Comparison of ENCODE assay signal across 9 cellular contexts in genomic region chr22:20238567-20239062, GRCh38.
A peak's percentile ranks its signal among the peaks of the same experiment; 100 is the strongest.
DNase-seq lines count a peak whose midpoint lies in the region; ATAC-seq lines count a peak whose summit lies in the region.
"Had no signal": no experiment of that assay in that cellular context is flagged by ENCODE, and none has a peak within 500 bp of the region (broad histone marks: within the 10 kb centered on the region; RNA-seq: fewer than 3 reads in every experiment).

No MANE protein-coding gene starts in this region.

- H3K9me3 Mint-ChIP-seq in activated naive CD8-positive, alpha-beta T cell treated with anti-CD3 and anti-CD28 coated beads, Interleukin-2, amount 50 U/mL, for 24 hours, result no peaks in the 10 kb centered on the region
- H3K9me3 Mint-ChIP-seq: dendritic cell treated with granulocyte-macrophage colony-stimulating factor and Interleukin-4, amounts not matched to agents 40 ng/mL and 50 ng/mL, for 4 days had no signal

- ATAC-seq in HG03095 (IDR thresholded peaks at IDR 0.05; ENCODE audit: unreplicated experiment), result peak; percentile 56
- ATAC-seq in activated naive CD8-positive, alpha-beta T cell treated with anti-CD3 and anti-CD28 coated beads, Interleukin-2, amount 50 U/mL, for 24 hours, result peak; percentile 82

- no peaks in the 10 kb centered on the region for H3K36me3 Mint-ChIP-seq in activated naive CD8-positive, alpha-beta T cell treated with anti-CD3 and anti-CD28 coated beads, Interleukin-2, amount 50 U/mL, for 24 hours (ENCODE audit: low read depth)

- no peaks in the 10 kb centered on the region for H3K27me3 Mint-ChIP-seq in activated naive CD8-positive, alpha-beta T cell treated with anti-CD3 and anti-CD28 coated beads, Interleukin-2, amount 50 U/mL, for 24 hours
- H3K27me3 Mint-ChIP-seq: dendritic cell treated with granulocyte-macrophage colony-stimulating factor and Interleukin-4, amounts not matched to agents 40 ng/mL and 50 ng/mL, for 4 days had no signal

- no peak overlapping the region for H3K4me3 Mint-ChIP-seq in activated naive CD8-positive, alpha-beta T cell treated with anti-CD3 and anti-CD28 coated beads, Interleukin-2, amount 50 U/mL, for 24 hours
- H3K4me3 Mint-ChIP-seq: dendritic cell treated with granulocyte-macrophage colony-stimulating factor and Interleukin-4, amounts not matched to agents 40 ng/mL and 50 ng/mL, for 4 days had no signal

- no peak overlapping the region for H3K27ac Mint-ChIP-seq in activated naive CD8-positive, alpha-beta T cell treated with anti-CD3 and anti-CD28 coated beads, Interleukin-2, amount 50 U/mL, for 24 hours
- H3K27ac Mint-ChIP-seq: dendritic cell treated with granulocyte-macrophage colony-stimulating factor and Interleukin-4, amounts not matched to agents 40 ng/mL and 50 ng/mL, for 4 days had no signal

- peaks cover 23% of the 10 kb centered on the region for H3K4me1 Mint-ChIP-seq in activated naive CD8-positive, alpha-beta T cell treated with anti-CD3 and anti-CD28 coated beads, Interleukin-2, amount 50 U/mL, for 24 hours

- peak; percentile 2 for DNase-seq in GF-D8 (lab: John Stamatoyannopoulos, UW)
- peak; percentile 33 for DNase-seq in RPMI8226
- peak; percentile 70 for DNase-seq in activated naive CD8-positive, alpha-beta T cell treated with anti-CD3 and anti-CD28 coated beads, Interleukin-2, amount 50 U/mL, for 24 hours
- peak; percentile 97 for DNase-seq in iPS-NIHi11 (ENCODE audit: low spot score)
- peak; percentile 50 to 57 for DNase-seq in stimulated activated CD8-positive, alpha-beta memory T cell treated with anti-CD3 and anti-CD28 coated beads, Interleukin-2, amount 100 ng/mL, for 48 hours (ENCODE audit: low read depth in 2 of 2)
- no peak for DNase-seq in pons (ENCODE audit: low spot score)
- DNase-seq in NK-92 (lab: John Stamatoyannopoulos, UW; ENCODE audit: unreplicated experiment), result no peak

Comparison
In these comparisons a context has a peak if more than half of its experiments do, and no peak if none do; other contexts are left out.
1. DNase-seq: peak in GF-D8 (single experiment), RPMI8226 (single experiment), activated naive CD8-positive, alpha-beta T cell treated with anti-CD3 and anti-CD28 coated beads, Interleukin-2, amount 50 U/mL, for 24 hours (single experiment), iPS-NIHi11 (single experiment) and stimulated activated CD8-positive, alpha-beta memory T cell treated with anti-CD3 and anti-CD28 coated beads, Interleukin-2, amount 100 ng/mL, for 48 hours (2 of 2); none in pons (single experiment) and NK-92 (single experiment).